31 cellular contexts compared by ENCODE assay signal in the genomic region with DNA sequence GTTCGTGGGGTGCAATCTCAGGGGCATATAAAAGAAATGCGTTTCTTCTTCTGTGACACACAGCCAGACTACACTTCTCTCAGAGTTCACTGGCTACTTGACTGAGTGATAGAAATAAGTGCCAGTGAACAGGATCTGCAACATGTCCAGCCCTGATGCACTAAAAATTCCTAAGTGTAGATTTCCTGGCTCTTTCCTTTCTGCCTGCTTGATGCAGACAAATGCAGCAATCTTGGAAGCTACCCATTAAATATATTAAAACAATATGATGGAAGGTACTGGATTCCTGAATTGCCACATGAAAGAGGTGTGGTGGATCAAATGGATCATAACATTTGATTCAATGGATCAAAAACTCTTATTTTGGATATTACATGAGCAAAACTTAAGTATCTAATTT.
"Had no signal": no experiment of that assay in that cellular context is flagged by ENCODE, and none has a peak within 500 bp of the region (broad histone marks: within the 10 kb centered on the region; RNA-seq: fewer than 3 reads in every experiment).

No MANE protein-coding gene starts in this region.

- H3K9ac ChIP-seq: SK-N-SH had no signal

- H3K4me3 ChIP-seq: MG63, Peyer's patch, SJSA1 had no signal

- H3K4me1 ChIP-seq: Peyer's patch, SJSA1 had no signal

- H3K27ac ChIP-seq: Peyer's patch, SJSA1 had no signal

- H3K4me2 ChIP-seq: SK-N-SH had no signal

- H3K27me3 ChIP-seq: MG63, Peyer's patch, SJSA1 had no signal

- H3K36me3 ChIP-seq: MG63, Peyer's patch, SJSA1 had no signal

- DNase-seq: Kasumi-1, MG63, NCI-H1048, NCI-H1092 treated with DMSO at 0.1 percent for 48 hours, NCI-H1105 treated with DMSO at 0.1 percent for 48 hours, NCI-H1417, NCI-H1436, NCI-H146, NCI-H1694, NCI-H187, NCI-H1930, NCI-H2029 treated with DMSO at 0.1 percent for 48 hours, NCI-H2081 treated with DMSO at 0.1 percent for 48 hours, NCI-H2107, NCI-H2171, NCI-H226, NCI-H446 treated with DMSO at 0.1 percent for 48 hours, NCI-H510A, NCI-H524, NCI-H526, NCI-H69, NCI-H748 treated with DMSO at 0.1 percent for 48 hours, NCI-H82, PC-3, Peyer's patch, Right ventricle myocardium superior, RPMI8226, SHP77 treated with DMSO at 0.1 percent for 48 hours, SK-N-SH, SW 1271 had no signal

- ATAC-seq: PC-3 had no signal

- H3K9me3 ChIP-seq: MG63, Peyer's patch, SJSA1, SK-N-SH had no signal
